Comparison of ENCODE assay signal across 8 cellular contexts in genomic region chrX:136767104-136767941, GRCh38. TPM values are rescaled to one million over a fixed set of nuclear protein-coding genes. Genes with fewer than 3 reads are reported as not detected.
A peak's percentile ranks its signal among the peaks of the same experiment; 100 is the strongest.
DNase-seq lines count a peak whose midpoint lies in the region; ATAC-seq and TF ChIP-seq lines count a peak whose summit lies in the region.

No MANE protein-coding gene starts in this region.

- CTCF ChIA-PET in activated naive CD4-positive, alpha-beta T cell treated with anti-CD3 and anti-CD28 coated beads for 36 hours (lab: Charles Lee), result no interaction called here

- ATAC-seq in GM19463 (IDR thresholded peaks at IDR 0.05; ENCODE audit: unreplicated experiment), result peak; percentile 74
- ATAC-seq in HG03469 (IDR thresholded peaks at IDR 0.05; ENCODE audit: unreplicated experiment), result peak; percentile 44

- DNase-seq in DMS 273 (lab: John Stamatoyannopoulos, UW; ENCODE audit: unreplicated experiment) (peak; percentile 79), glomerular visceral epithelial cell (ENCODE audit: extremely low spot score) (peak; percentile 55), nucleus accumbens (lab: John Stamatoyannopoulos, UW) (peak in 48 of 56 donors; percentile 1 to 69 (median 30)), HPDE6-E6E7 (ENCODE audit: extremely low spot score) (no peak)
- DNase-seq in activated naive CD4-positive, alpha-beta T cell treated with anti-CD3 and anti-CD28 coated beads for 36 hours, result peak; percentile 50

- intact Hi-C loops in activated naive CD4-positive, alpha-beta T cell treated with anti-CD3 and anti-CD28 coated beads for 36 hours (cut with micrococcal nuclease), result loop anchor here (5.0 kb wide), 2 partner anchors 40 to 110 kb away; no protein-coding TSS in a partner anchor

- no peaks in the 10 kb centered on the region for H3K9me3 Mint-ChIP-seq in activated naive CD4-positive, alpha-beta T cell treated with anti-CD3 and anti-CD28 coated beads for 36 hours

- H3K4me1 Mint-ChIP-seq in activated naive CD4-positive, alpha-beta T cell treated with anti-CD3 and anti-CD28 coated beads for 36 hours (ENCODE audit: low read depth), result peaks cover 56% of the 10 kb centered on the region

- H3K4me3 Mint-ChIP-seq in activated naive CD4-positive, alpha-beta T cell treated with anti-CD3 and anti-CD28 coated beads for 36 hours, result peak overlapping the region; percentile 76

- H3K36me3 Mint-ChIP-seq in activated naive CD4-positive, alpha-beta T cell treated with anti-CD3 and anti-CD28 coated beads for 36 hours (ENCODE audit: low read depth), result peaks cover 6% of the 10 kb centered on the region

- H3K27ac Mint-ChIP-seq in activated naive CD4-positive, alpha-beta T cell treated with anti-CD3 and anti-CD28 coated beads for 36 hours, result peak overlapping the region; percentile 90

- H3K27me3 Mint-ChIP-seq in activated naive CD4-positive, alpha-beta T cell treated with anti-CD3 and anti-CD28 coated beads for 36 hours (ENCODE audit: low read depth), result no peaks in the 10 kb centered on the region

TF ChIP-seq in PFSK-1, 5 proteins besides CTCF, POLR2A, EP300 and RAD21:
- TF ChIP-seq REST (IDR thresholded peaks at IDR 0.05; ENCODE audit: insufficient read depth in 1 of 2, low read depth in 2 of 2, low read length in 2 of 2) (no peak), TAF1 (IDR thresholded peaks at IDR 0.05; ENCODE audit: borderline replicate concordance, insufficient read depth, low read length) (no peak), FOXP2 (optimal IDR thresholded peaks at IDR 0.05; ENCODE audit: borderline replicate concordance, extremely low read depth, extremely low read length, insufficient read depth) (peak; percentile 86), POLR2AphosphoS5 (IDR thresholded peaks at IDR 0.05; ENCODE audit: low read depth, low read length) (0 out of 2 replicates have a peak, but pooled peaks have one; percentile 40), SIN3A (IDR thresholded peaks at IDR 0.05; ENCODE audit: borderline replicate concordance, insufficient read depth, low read length) (no peak)
TF ChIP-seq in PFSK-1: peak in this region for 2.

RNA-seq across cellular contexts. Expression of gene ARHGEF6, which starts 13.4 kb away (rescaled TPM):
- 4.1 TPM for polyA plus RNA-seq in PFSK-1 (2012; ENCODE audit: insufficient read length, low read depth)
- total RNA-seq in activated naive CD4-positive, alpha-beta T cell treated with anti-CD3 and anti-CD28 coated beads for 36 hours, result 10 to 100 TPM; 56.1 to 58.5 TPM
